15 cellular contexts compared by ENCODE assay signal in the genomic region with DNA sequence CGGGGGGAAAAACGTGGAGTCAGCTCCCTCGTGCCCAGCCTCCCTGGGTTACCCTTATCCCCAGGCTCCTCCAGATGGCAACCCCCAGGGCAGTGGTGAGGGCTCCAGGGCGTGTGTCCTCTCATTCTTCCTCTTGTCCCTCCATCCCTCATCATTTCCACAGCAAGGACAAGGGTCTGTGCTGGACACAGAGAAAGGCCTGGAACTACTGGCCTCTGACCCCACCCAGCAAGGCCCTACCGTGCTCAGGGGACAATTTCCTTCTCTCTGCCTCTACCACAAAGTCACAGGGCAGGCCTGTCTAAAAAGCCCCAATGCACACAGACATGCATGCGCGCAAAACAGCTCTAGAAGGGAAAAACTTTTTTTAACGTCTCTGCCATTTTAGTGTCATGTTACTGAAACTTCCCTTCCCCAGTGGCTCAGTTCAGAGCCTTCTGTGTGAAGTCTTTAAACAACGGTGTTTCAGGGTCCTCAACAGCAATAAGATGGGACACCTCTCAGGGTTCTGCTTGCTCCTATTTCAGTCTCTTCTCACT. TPM values are rescaled to one million over a fixed set of nuclear protein-coding genes. Genes with fewer than 3 reads are reported as not detected.
DNase-seq lines count a peak whose midpoint lies in the region; ATAC-seq, FAIRE-seq and TF ChIP-seq lines count a peak whose summit lies in the region.
"Had no signal": no experiment of that assay in that cellular context is flagged by ENCODE, and none has a peak within 500 bp of the region (broad histone marks: within the 10 kb centered on the region; RNA-seq: fewer than 3 reads in every experiment).

No MANE protein-coding gene starts in this region.

- peaks cover 33% of the 10 kb centered on the region for H4K20me1 ChIP-seq in IMR-90 (ENCODE audit: insufficient read depth, low read length)
- peaks cover 34% of the 10 kb centered on the region for H4K20me1 ChIP-seq in osteoblast (ENCODE audit: insufficient read depth, low read length)

- H3K27me3 Mint-ChIP-seq in CD8-positive, alpha-beta T cell (ENCODE audit: low read depth) = no peaks in the 10 kb centered on the region
- peaks cover 3% of the 10 kb centered on the region for H3K27me3 Mint-ChIP-seq in brain

- in situ Hi-C loops in IMR-90 (cut with MboI; ENCODE audit: low sequenced_read_pairs) = no loop called here

- H4K8ac ChIP-seq in IMR-90 (ENCODE audit: low read depth in 2 of 2, low read length in 2 of 2) (peak overlapping the region; percentile 94 to 98; a peak in 1 of 4 replicates), mesendoderm (ENCODE audit: low read depth, low read length) (no peak overlapping the region)

- no peaks in the 10 kb centered on the region for H3K9me3 Mint-ChIP-seq in CD8-positive, alpha-beta T cell
- peaks cover 0 to 8% (median 0%) of the 10 kb centered on the region in 5 experiments for H3K9me3 Mint-ChIP-seq in brain

- peak overlapping the region; percentile 11 for H2AK9ac ChIP-seq in IMR-90 (replicated peaks; ENCODE audit: low read depth, low read length, poor library complexity)

- peaks cover 17% of the 10 kb centered on the region for H3K9me1 ChIP-seq in IMR-90 (ENCODE audit: insufficient read depth, low read length)

- H4K91ac ChIP-seq in IMR-90 (ENCODE audit: insufficient read depth, low read depth, low read length) = no peak overlapping the region

- H3K79me2 ChIP-seq in osteoblast (ENCODE audit: insufficient read depth, low read length) (peaks cover 46% of the 10 kb centered on the region), mesendoderm (ENCODE audit: control insufficient read depth, insufficient read depth, low read length) (peaks cover 2% of the 10 kb centered on the region)

- H2AK5ac ChIP-seq in IMR-90 (ENCODE audit: low read depth, low read length) (no peak overlapping the region), mesendoderm (ENCODE audit: low read length) (no peak overlapping the region)

- no peaks in the 10 kb centered on the region for H3K9me3 ChIP-seq in CD8-positive, alpha-beta T cell (ENCODE audit: low read length)
- H3K9me3 ChIP-seq in IMR-90 (ENCODE audit: control insufficient read depth, insufficient read depth, low read length) (no peaks in the 10 kb centered on the region), osteoblast (ENCODE audit: low read depth, low read length) (no peaks in the 10 kb centered on the region)

- H2AFZ ChIP-seq in IMR-90 (replicated peaks; ENCODE audit: low read length, poor library complexity) (no peak overlapping the region), osteoblast (ENCODE audit: low read length) (no peak overlapping the region)
- H2AFZ ChIP-seq: hepatocyte had no signal

- H3K56ac ChIP-seq in IMR-90 (ENCODE audit: extremely low read depth, insufficient read depth, low read length) (no peak overlapping the region), mesendoderm (ENCODE audit: low read length) (no peak overlapping the region)

- H3K4ac ChIP-seq in IMR-90 (ENCODE audit: low read depth, low read length) (no peak overlapping the region), mesendoderm (ENCODE audit: low read depth, low read length) (no peak overlapping the region)

- dilution Hi-C loops in IMR-90 (cut with HindIII; ENCODE audit: low sequenced_read_pairs, unreplicated experiment) = no loop called here

- WGBS in IMR-90 (ENCODE audit: extremely low coverage in 2 of 2, insufficient read length in 1 of 2), 2 experiments = 61% methylated on average over 3 of the region's 9 CpGs; no CpG with 5 or more reads in 1 of the 2 experiments
- no CpG with 5 or more reads among the region's 9 CpGs for WGBS in mesendoderm (ENCODE audit: extremely low coverage, insufficient coverage, low lambda C conversion rate)

- ATAC-seq in CD8-positive, alpha-beta T cell = no peak
- ATAC-seq in IMR-90 (ENCODE audit: low read depth) = no peak

- CTCF ChIA-PET in CD8-positive, alpha-beta T cell (lab: Charles Lee) = interaction anchor here (0.8 to 6.3 kb wide), 4 partner anchors 8 to 34 kb away, joined by 3 to 61 read pairs (median 3); partner anchors contain the start of genes HSP90AB1 and NFKBIE
- CTCF ChIA-PET in IMR-90 (lab: Yijun Ruan, JAX) = no interaction called here

- peak overlapping the region; percentile 87 for H3K27ac Mint-ChIP-seq in CD8-positive, alpha-beta T cell
- H3K27ac Mint-ChIP-seq in brain = peak overlapping the region; percentile 96 to 99 (median 98)

- peak overlapping the region; percentile 88 for H3K4me3 Mint-ChIP-seq in CD8-positive, alpha-beta T cell
- H3K4me3 Mint-ChIP-seq in brain = peak overlapping the region; percentile 86 to 94 (median 90)

- no peak for TF ChIP-seq RAD21 in IMR-90 (IDR thresholded peaks at IDR 0.05; ENCODE audit: low read length)

- H3K4me3 ChIP-seq in CD8-positive, alpha-beta T cell (ENCODE audit: low read depth, low read length) = no peak overlapping the region
- H3K4me3 ChIP-seq in IMR-90 (ENCODE audit: insufficient read depth, low read depth, low read length) = no peak overlapping the region
- H3K4me3 ChIP-seq in osteoblast (ENCODE audit: insufficient read depth, low read length) = no peak overlapping the region
- no peak overlapping the region for H3K4me3 ChIP-seq in mesendoderm (ENCODE audit: low read length)

- FAIRE-seq in GM19239 (lab: Jason Lieb, UNC) = no peak
- FAIRE-seq: colon, urothelium cell line had no signal

- POLR2A ChIA-PET in CD8-positive, alpha-beta T cell (lab: Charles Lee) = interaction anchor here (4.6 kb wide), 1 partner anchor 11 kb away, joined by 114 read pairs; the partner anchor contains the start of gene HSP90AB1
- POLR2A ChIA-PET in IMR-90 (lab: Charles Lee; ENCODE audit: unreplicated experiment) = no interaction called here

- H3K18ac ChIP-seq in IMR-90 (ENCODE audit: low read depth, low read length) = no peak overlapping the region
- no peak overlapping the region for H3K18ac ChIP-seq in mesendoderm (ENCODE audit: low read length)

- no peak overlapping the region for H2BK120ac ChIP-seq in IMR-90 (ENCODE audit: low read depth, low read length)
- H2BK120ac ChIP-seq in mesendoderm (ENCODE audit: low read depth, low read length) = no peak overlapping the region

- TF ChIP-seq CTCF in CD8-positive, alpha-beta T cell (IDR thresholded peaks at IDR 0.05) = no peak
- TF ChIP-seq CTCF in IMR-90 (conservative IDR thresholded peaks at IDR 0.05; ENCODE audit: low read depth, low read length) = no peak
- no peak for TF ChIP-seq CTCF in brain (conservative IDR thresholded peaks at IDR 0.05)
- no peak for TF ChIP-seq CTCF in osteoblast (IDR thresholded peaks at IDR 0.05; ENCODE audit: extremely low read depth, low read depth, low read length)

- H3K4me1 ChIP-seq in CD8-positive, alpha-beta T cell (ENCODE audit: insufficient read depth, low read length) = peaks cover 43% of the 10 kb centered on the region
- H3K4me1 ChIP-seq in IMR-90 (ENCODE audit: control insufficient read depth, insufficient read depth, low read length) (peaks cover 19% of the 10 kb centered on the region), osteoblast (ENCODE audit: insufficient read depth, low read length) (peaks cover 17% of the 10 kb centered on the region), mesendoderm (ENCODE audit: control insufficient read depth, low read depth, low read length) (peaks cover 3% of the 10 kb centered on the region)

- no peak for DNase-seq in CD8-positive, alpha-beta T cell
- DNase-seq in IMR-90 (no peak), osteoblast (ENCODE audit: insufficient read length, low spot score, missing footprints) (peak; percentile 48), mesendoderm (no peak), occipital lobe (lab: John Stamatoyannopoulos, UW) (no peak), GM19239 (ENCODE audit: insufficient read length, low spot score) (no peak), activated gamma-delta T cell (lab: John Stamatoyannopoulos, UW) (no peak)
- DNase-seq: NCI-H2081; stimulated activated CD4-positive, alpha-beta T cell treated with anti-CD3 and anti-CD28 coated beads, Interleukin-4, amount 100 ng/mL, for 4 hours had no signal

- no peaks in the 10 kb centered on the region for H3K27me3 ChIP-seq in CD8-positive, alpha-beta T cell (ENCODE audit: insufficient read depth, low read length)
- H3K27me3 ChIP-seq in IMR-90 (ENCODE audit: control insufficient read depth, insufficient read depth, low read length) (no peaks in the 10 kb centered on the region), osteoblast (ENCODE audit: insufficient read depth, low read length) (no peaks in the 10 kb centered on the region), mesendoderm (ENCODE audit: insufficient read depth, low read length, poor library complexity) (no peaks in the 10 kb centered on the region)
- H3K27me3 ChIP-seq: hepatocyte had no signal

- H3K27ac ChIP-seq in CD8-positive, alpha-beta T cell (ENCODE audit: low read depth, low read length) = no peak overlapping the region
- H3K27ac ChIP-seq in IMR-90 (ENCODE audit: insufficient read depth, low read length) (no peak overlapping the region), osteoblast (ENCODE audit: low read depth, low read length) (no peak overlapping the region), mesendoderm (ENCODE audit: low read depth, low read length) (no peak overlapping the region)

- H2BK20ac ChIP-seq in IMR-90 (ENCODE audit: low read depth, low read length) = no peak overlapping the region

- H2BK15ac ChIP-seq in IMR-90 (ENCODE audit: low read depth, low read length) (no peak overlapping the region), mesendoderm (replicated peaks; ENCODE audit: low read depth) (no peak overlapping the region)

- peaks cover 17% of the 10 kb centered on the region for H3K36me3 ChIP-seq in CD8-positive, alpha-beta T cell (ENCODE audit: insufficient read depth, low read length)
- H3K36me3 ChIP-seq in IMR-90 (ENCODE audit: control insufficient read depth, insufficient read depth, low read length) (peaks cover 31% of the 10 kb centered on the region), osteoblast (ENCODE audit: insufficient read depth, low read length) (peaks cover 33% of the 10 kb centered on the region), mesendoderm (ENCODE audit: control insufficient read depth, insufficient read depth, low read length) (peaks cover 9% of the 10 kb centered on the region)

- H3K4me2 ChIP-seq in IMR-90 (ENCODE audit: low read depth, low read length) = no peak overlapping the region
- H3K4me2 ChIP-seq in osteoblast (ENCODE audit: insufficient read depth, low read length) = no peak overlapping the region
- H3K4me2 ChIP-seq in mesendoderm (ENCODE audit: low read length) = no peak overlapping the region

- intact Hi-C loops in CD8-positive, alpha-beta T cell (cut with DNase I, micrococcal nuclease) = no loop called here
- intact Hi-C loops in IMR-90 (cut with micrococcal nuclease) = no loop called here

- no peak overlapping the region for H3K14ac ChIP-seq in IMR-90 (replicated peaks; ENCODE audit: low read depth, low read length)

- H3K79me1 ChIP-seq in IMR-90 (ENCODE audit: low read depth in 1 of 2, low read length in 2 of 2) (peaks cover 14 to 63% of the 10 kb centered on the region in 2 experiments), mesendoderm (ENCODE audit: low read length) (no peaks in the 10 kb centered on the region)

- H3K36me3 Mint-ChIP-seq in CD8-positive, alpha-beta T cell = peaks cover 58% of the 10 kb centered on the region
- peaks cover 27% of the 10 kb centered on the region for H3K36me3 Mint-ChIP-seq in brain

- H2BK5ac ChIP-seq in IMR-90 (ENCODE audit: low read depth, low read length, poor library complexity, severe bottlenecking) (no peak overlapping the region), mesendoderm (ENCODE audit: low read length) (no peak overlapping the region)

- H3K4me1 Mint-ChIP-seq in CD8-positive, alpha-beta T cell (ENCODE audit: low read depth) = peaks cover 56% of the 10 kb centered on the region
- H3K4me1 Mint-ChIP-seq in brain = peaks cover 62% of the 10 kb centered on the region

- TF ChIP-seq POLR2A in IMR-90 (IDR thresholded peaks at IDR 0.05; ENCODE audit: low read depth, low read length) = no peak

- H4K5ac ChIP-seq in IMR-90 (ENCODE audit: low read depth, low read length) (no peak overlapping the region; the same call in 1 of the 2 replicates), mesendoderm (ENCODE audit: low read length) (no peak overlapping the region)

- no TSS peak for BruUV-seq in IMR-90 (replicated peaks; lab: Mats Ljungman, UMichigan)

- H3K9ac ChIP-seq in IMR-90 (ENCODE audit: low read depth, low read length) (no peak overlapping the region; the same call in 1 of the 2 replicates), mesendoderm (ENCODE audit: low read length) (no peak overlapping the region)

- 0 out of 2 replicates have a peak overlapping the region, but pooled peaks have one; percentile 99 for H3K23ac ChIP-seq in IMR-90 (ENCODE audit: low read depth, low read length)
- H3K23ac ChIP-seq in mesendoderm (ENCODE audit: low read length) = no peak overlapping the region

RNA-seq across cellular contexts. Expression of gene SLC35B2, which starts 1.1 kb away (rescaled TPM):
- 1 to 10 TPM; 6.3 to 6.4 TPM for total RNA-seq in CD8-positive, alpha-beta T cell
- 41.7 and 51.4 TPM in 2 replicates for total RNA-seq in IMR-90 (2012; rRNA removed)
- 89.9 and 94.8 TPM in 2 replicates for polyA plus RNA-seq in IMR-90 (2012; rRNA removed)
- polyA plus RNA-seq in IMR-90 (2012; cell fraction: cytosol; rRNA removed) = 91.0 and 123 TPM in 2 replicates
- polyA plus RNA-seq in IMR-90 (2012; cell fraction: nucleus; rRNA removed; ENCODE audit: low replicate concordance) = 64.5 and 76.3 TPM in 2 replicates
- 68.7 TPM for polyA plus RNA-seq in brain (ENCODE audit: insufficient read depth, low read depth, low replicate concordance)
- 86.0 and 94.1 TPM in 2 replicates for total RNA-seq in osteoblast
- polyA plus RNA-seq in mesendoderm (2013, experiment 1 of 2) = 18.8 TPM
- 16.7 TPM for polyA plus RNA-seq in mesendoderm (2013, experiment 2 of 2)
- 33.1 TPM for total RNA-seq in occipital lobe

RNA-seq across cellular contexts. Expression of gene NFKBIE, which starts 7.0 kb away (rescaled TPM):
- 10 to 100 TPM; 44.5 to 45.8 TPM for total RNA-seq in CD8-positive, alpha-beta T cell
- 7.5 and 7.9 TPM in 2 replicates for total RNA-seq in IMR-90 (2012; rRNA removed)
- 13.0 and 16.7 TPM in 2 replicates for polyA plus RNA-seq in IMR-90 (2012; rRNA removed)
- 17.6 and 22.6 TPM in 2 replicates for polyA plus RNA-seq in IMR-90 (2012; cell fraction: cytosol; rRNA removed)
- 14.5 and 23.0 TPM in 2 replicates for polyA plus RNA-seq in IMR-90 (2012; cell fraction: nucleus; rRNA removed; ENCODE audit: low replicate concordance)
- polyA plus RNA-seq in brain (ENCODE audit: insufficient read depth, low read depth, low replicate concordance) = 10.8 TPM
- total RNA-seq in osteoblast = 3.2 and 4.7 TPM in 2 replicates
- polyA plus RNA-seq in mesendoderm (2013, experiment 1 of 2) = 4.8 TPM
- polyA plus RNA-seq in mesendoderm (2013, experiment 2 of 2) = 5.4 TPM
- total RNA-seq in occipital lobe = 7.8 TPM

RNA-seq across cellular contexts. Expression of gene HSP90AB1, which starts 11.5 kb away (rescaled TPM):
- 100 to 1,000 TPM; 561 to 585 TPM for total RNA-seq in CD8-positive, alpha-beta T cell
- total RNA-seq in IMR-90 (2012; rRNA removed) (1,307 and 1,440 TPM in 2 replicates), osteoblast (676 and 702 TPM in 2 replicates), occipital lobe (440 TPM)
- polyA plus RNA-seq in IMR-90 (2012; rRNA removed) (771 and 887 TPM in 2 replicates), brain (ENCODE audit: insufficient read depth, low read depth, low replicate concordance) (1,424 TPM)
- polyA plus RNA-seq in IMR-90 (2012; cell fraction: cytosol; rRNA removed) = 246 and 656 TPM in 2 replicates
- polyA plus RNA-seq in IMR-90 (2012; cell fraction: nucleus; rRNA removed; ENCODE audit: low replicate concordance) = 158 and 414 TPM in 2 replicates
- 2,015 TPM for polyA plus RNA-seq in mesendoderm (2013, experiment 1 of 2)
- 2,012 TPM for polyA plus RNA-seq in mesendoderm (2013, experiment 2 of 2)

RNA-seq across cellular contexts. Expression of gene TMEM151B, which starts 11.9 kb away (rescaled TPM):
- not detected for total RNA-seq in CD8-positive, alpha-beta T cell
- total RNA-seq in IMR-90 (2012; rRNA removed) (not detected in 2 replicates), osteoblast (not detected in 2 replicates), occipital lobe (53.5 TPM)
- polyA plus RNA-seq in IMR-90 (2012; rRNA removed) (not detected in 2 replicates), brain (ENCODE audit: insufficient read depth, low read depth, low replicate concordance) (45.5 TPM)
- 0.01 TPM in 1 of 2 replicates, not detected in the other for polyA plus RNA-seq in IMR-90 (2012; cell fraction: cytosol; rRNA removed)
- polyA plus RNA-seq in IMR-90 (2012; cell fraction: nucleus; rRNA removed; ENCODE audit: low replicate concordance) = 0.06 and 0.15 TPM in 2 replicates
- polyA plus RNA-seq in mesendoderm (2013, experiment 1 of 2) = 1.6 TPM
- polyA plus RNA-seq in mesendoderm (2013, experiment 2 of 2) = 1.6 TPM
- total RNA-seq: activated CD8-positive, alpha-beta memory T cell treated with anti-CD3 and anti-CD28 coated beads for 36 hours; Right ventricle myocardium inferior had no signal

RNA-seq across cellular contexts. Expression of gene SLC29A1, which starts 35.0 kb away (rescaled TPM):
- total RNA-seq in CD8-positive, alpha-beta T cell = 1 to 10 TPM in 1 of 2 experiments, under 1 TPM in 1; 0.79 to 1.2 TPM
- total RNA-seq in IMR-90 (2012; rRNA removed) (4.1 and 4.7 TPM in 2 replicates), osteoblast (8.0 and 10.0 TPM in 2 replicates), occipital lobe (5.5 TPM)
- polyA plus RNA-seq in IMR-90 (2012; rRNA removed) (22.1 and 23.2 TPM in 2 replicates), brain (ENCODE audit: insufficient read depth, low read depth, low replicate concordance) (35.6 TPM)
- polyA plus RNA-seq in IMR-90 (2012; cell fraction: cytosol; rRNA removed) = 20.7 and 23.2 TPM in 2 replicates
- polyA plus RNA-seq in IMR-90 (2012; cell fraction: nucleus; rRNA removed; ENCODE audit: low replicate concordance) = 33.9 and 57.0 TPM in 2 replicates
- 76.7 TPM for polyA plus RNA-seq in mesendoderm (2013, experiment 1 of 2)
- polyA plus RNA-seq in mesendoderm (2013, experiment 2 of 2) = 79.0 TPM
